ENCODE assay signal across 9 cellular contexts in the genomic region with DNA sequence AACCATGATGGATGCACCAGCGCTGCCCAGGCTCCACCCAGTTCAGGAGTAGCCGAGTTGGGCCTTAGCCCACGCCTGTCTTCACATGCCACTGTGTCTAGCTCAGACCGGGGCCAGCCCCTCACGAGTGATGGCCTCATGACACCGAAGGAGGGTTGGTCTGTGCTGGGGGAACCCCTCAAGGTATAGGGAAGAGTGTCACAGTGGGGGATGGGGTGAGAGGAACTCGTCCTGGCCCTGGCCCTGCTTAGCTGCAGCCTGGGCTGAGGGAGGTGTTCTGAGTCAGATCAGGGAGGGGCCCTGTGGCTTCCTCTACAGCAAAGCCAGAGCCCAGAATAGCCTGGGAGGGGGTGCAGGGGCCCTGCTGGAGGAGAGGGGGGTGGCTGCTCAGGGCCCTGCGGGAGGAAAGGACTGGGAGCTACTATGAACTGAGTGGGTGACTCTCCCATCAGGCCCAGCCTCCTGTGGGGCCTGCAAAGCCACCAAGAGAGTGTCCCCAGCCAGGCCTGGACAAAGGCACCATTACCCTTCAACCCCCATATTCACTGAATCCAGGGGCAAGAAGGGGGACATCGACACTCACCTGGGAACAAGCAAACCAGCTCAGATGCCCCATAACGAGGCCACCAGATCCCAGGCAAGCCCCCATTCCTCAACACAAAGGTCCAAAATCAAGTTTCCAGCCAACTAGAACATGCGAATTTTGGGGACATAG. TPM values are rescaled to one million over a fixed set of nuclear protein-coding genes. Genes with fewer than 3 reads are reported as not detected.
DNase-seq lines count a peak whose midpoint lies in the region; ATAC-seq, FAIRE-seq and TF ChIP-seq lines count a peak whose summit lies in the region.
"Had no signal": no experiment of that assay in that cellular context is flagged by ENCODE, and none has a peak within 500 bp of the region (broad histone marks: within the 10 kb centered on the region; RNA-seq: fewer than 3 reads in every experiment).

No MANE protein-coding gene starts in this region.

- H3K9ac ChIP-seq in astrocyte (ENCODE audit: low read length) (no peak overlapping the region), trophoblast cell (ENCODE audit: low read length) (no peak overlapping the region)

- H4K12ac ChIP-seq in trophoblast cell (ENCODE audit: low read depth, low read length), result no peak overlapping the region

- H3K9me3 ChIP-seq in astrocyte (ENCODE audit: insufficient read depth, low read depth, low read length), result no peaks in the 10 kb centered on the region
- peaks cover 3% of the 10 kb centered on the region for H3K9me3 ChIP-seq in trophoblast cell (ENCODE audit: insufficient read depth, low read depth, low read length)
- H3K9me3 ChIP-seq in prostate gland, result no peaks in the 10 kb centered on the region
- H3K9me3 ChIP-seq: body of pancreas had no signal

- no peaks in the 10 kb centered on the region for H3K27me3 ChIP-seq in astrocyte (ENCODE audit: insufficient read depth, low read length)
- no peaks in the 10 kb centered on the region for H3K27me3 ChIP-seq in trophoblast cell (ENCODE audit: insufficient read depth, low read length)
- H3K27me3 ChIP-seq in prostate gland (replicated peaks; ENCODE audit: insufficient read depth), result no peaks in the 10 kb centered on the region
- H3K27me3 ChIP-seq: body of pancreas had no signal

- FAIRE-seq in astrocyte (lab: Jason Lieb, UNC), result no peak

- no CpG with 5 or more reads among the region's 11 CpGs for WGBS in trophoblast cell (ENCODE audit: extremely low coverage, insufficient coverage, insufficient read length)
- WGBS in prostate gland, result 78% methylated on average over 7 of the region's 11 CpGs

- no peak overlapping the region for H2BK120ac ChIP-seq in trophoblast cell (ENCODE audit: insufficient read depth, low read length, poor library complexity)

- no peaks in the 10 kb centered on the region for H3K9me3 Mint-ChIP-seq in astrocyte (ENCODE audit: unreplicated experiment)
- H3K9me3 Mint-ChIP-seq in progenitor cell of endocrine pancreas (ENCODE audit: low read depth), result no peaks in the 10 kb centered on the region

- H3K4ac ChIP-seq in trophoblast cell (ENCODE audit: low read depth, low read length), result no peak overlapping the region

- peak; percentile 85 for ATAC-seq in HG02759 (IDR thresholded peaks at IDR 0.05; ENCODE audit: unreplicated experiment)
- ATAC-seq: body of pancreas had no signal

- H3K79me2 ChIP-seq in astrocyte (ENCODE audit: insufficient read depth, low read length) (no peaks in the 10 kb centered on the region), trophoblast cell (ENCODE audit: control insufficient read depth, insufficient read depth, low read length, poor library complexity) (no peaks in the 10 kb centered on the region)

- no peak overlapping the region for H2BK12ac ChIP-seq in trophoblast cell (ENCODE audit: low read length)

- H3K4me1 Mint-ChIP-seq in astrocyte (ENCODE audit: low read depth, unreplicated experiment) (peaks cover 13% of the 10 kb centered on the region), progenitor cell of endocrine pancreas (ENCODE audit: low read depth) (peaks cover 23% of the 10 kb centered on the region)

- H3K27ac Mint-ChIP-seq in astrocyte (ENCODE audit: unreplicated experiment) (no peak overlapping the region), progenitor cell of endocrine pancreas (no peak overlapping the region)

- H4K91ac ChIP-seq in trophoblast cell (ENCODE audit: low read depth, low read length), result no peak overlapping the region

- H3K27ac ChIP-seq in astrocyte (ENCODE audit: low read depth, low read length) (no peak overlapping the region), trophoblast cell (ENCODE audit: low read depth, low read length) (no peak overlapping the region), prostate gland (no peak overlapping the region)
- H3K27ac ChIP-seq: body of pancreas had no signal

- intact Hi-C loops in prostate gland (cut with DNase I), result no loop called here

- no peaks in the 10 kb centered on the region for H3K36me3 Mint-ChIP-seq in astrocyte (ENCODE audit: low read depth, unreplicated experiment)
- no peaks in the 10 kb centered on the region for H3K36me3 Mint-ChIP-seq in progenitor cell of endocrine pancreas (ENCODE audit: insufficient read depth)

- no peak overlapping the region for H3K18ac ChIP-seq in trophoblast cell (ENCODE audit: low read length)

- H2AK5ac ChIP-seq in trophoblast cell (ENCODE audit: low read length), result no peak overlapping the region

- no peak overlapping the region for H4K8ac ChIP-seq in trophoblast cell (ENCODE audit: low read depth, low read length)

- H2AFZ ChIP-seq in astrocyte (ENCODE audit: low read depth, low read length) (peak overlapping the region; percentile 56), trophoblast cell (ENCODE audit: insufficient read depth, low read length, poor library complexity) (no peak overlapping the region)

- peaks cover 42% of the 10 kb centered on the region for H3K27me3 Mint-ChIP-seq in astrocyte (ENCODE audit: low read depth, unreplicated experiment)
- H3K27me3 Mint-ChIP-seq in progenitor cell of endocrine pancreas, result peaks cover 5% of the 10 kb centered on the region

- H3K36me3 ChIP-seq in astrocyte (ENCODE audit: insufficient read depth, low read length) (no peaks in the 10 kb centered on the region), trophoblast cell (ENCODE audit: control insufficient read depth in 1 of 2, insufficient read depth in 2 of 2, low read length in 2 of 2) (no peaks in the 10 kb centered on the region), prostate gland (no peaks in the 10 kb centered on the region)

- H3K14ac ChIP-seq in trophoblast cell (ENCODE audit: low read length), result no peak overlapping the region

- H4K20me1 ChIP-seq in astrocyte (ENCODE audit: insufficient read depth, low read length), result no peaks in the 10 kb centered on the region

- H3K4me3 Mint-ChIP-seq in astrocyte (ENCODE audit: unreplicated experiment), result no peak overlapping the region
- no peak overlapping the region for H3K4me3 Mint-ChIP-seq in progenitor cell of endocrine pancreas (ENCODE audit: low read depth)

- no peak overlapping the region for H2BK5ac ChIP-seq in trophoblast cell (ENCODE audit: low read depth, low read length, poor library complexity)

- H3K4me2 ChIP-seq in astrocyte (ENCODE audit: low read length), result peak overlapping the region; percentile 33
- H3K4me2 ChIP-seq in trophoblast cell (ENCODE audit: low read length), result no peak overlapping the region

- peak; percentile 38 for DNase-seq in activated gamma-delta T cell treated with Interleukin-2 at 50 U/mL for 16 hours
- no peak for DNase-seq in activated gamma-delta T cell (lab: John Stamatoyannopoulos, UW)
- DNase-seq in NOMO-1 (lab: John Stamatoyannopoulos, UW; ENCODE audit: unreplicated experiment in 2 of 2), result peak; percentile 98 to 99
- peak; percentile 12 for DNase-seq in astrocyte (ENCODE audit: low read depth)
- DNase-seq in trophoblast cell, result peak; percentile 28 to 29
- DNase-seq in prostate gland (ENCODE audit: low spot score), result no peak
- DNase-seq in progenitor cell of endocrine pancreas (ENCODE audit: low spot score, unreplicated experiment), result no peak

- H3K79me1 ChIP-seq in trophoblast cell (ENCODE audit: low read length), result no peaks in the 10 kb centered on the region

- H3K4me3 ChIP-seq in astrocyte (ENCODE audit: insufficient read depth, low read depth, low read length) (no peak overlapping the region), trophoblast cell (ENCODE audit: low read depth, low read length) (no peak overlapping the region), prostate gland (no peak overlapping the region)
- H3K4me3 ChIP-seq: body of pancreas had no signal

- no peak overlapping the region for H3K23ac ChIP-seq in trophoblast cell (ENCODE audit: low read length)

- TF ChIP-seq CTCF in astrocyte (IDR thresholded peaks at IDR 0.05; ENCODE audit: insufficient read depth, low read depth, low read length) (no peak), prostate gland (IDR thresholded peaks at IDR 0.05) (no peak), progenitor cell of endocrine pancreas (IDR thresholded peaks at IDR 0.05; ENCODE audit: unreplicated experiment) (no peak)

- no peak for TF ChIP-seq POLR2A in prostate gland (IDR thresholded peaks at IDR 0.05)

- H3K4me1 ChIP-seq in astrocyte (ENCODE audit: insufficient read depth, low read length), result peaks cover 5% of the 10 kb centered on the region
- H3K4me1 ChIP-seq in trophoblast cell (ENCODE audit: control insufficient read depth in 1 of 2, insufficient read depth in 2 of 2, low read length in 2 of 2), result no peaks in the 10 kb centered on the region
- H3K4me1 ChIP-seq in prostate gland (replicated peaks), result peaks cover 4% of the 10 kb centered on the region
- H3K4me1 ChIP-seq: body of pancreas had no signal

RNA-seq across cellular contexts. Expression of gene IGLL5, which starts 41.2 kb away (rescaled TPM):
- total RNA-seq in astrocyte (not detected in 2 replicates), prostate gland (not detected), progenitor cell of endocrine pancreas (not detected in 2 replicates)
- polyA plus RNA-seq in trophoblast cell (2013), result not detected in 2 replicates

Comparison
In these comparisons a context has a peak if more than half of its experiments do, and no peak if none do; other contexts are left out.
1. DNase-seq: peak in activated gamma-delta T cell treated with Interleukin-2 at 50 U/mL for 16 hours (single experiment), NOMO-1 (2 of 2), astrocyte (single experiment) and trophoblast cell (2 of 2); none in activated gamma-delta T cell (single experiment), prostate gland (single experiment) and progenitor cell of endocrine pancreas (single experiment).